12 cellular contexts compared by ENCODE assay signal in the genomic region with DNA sequence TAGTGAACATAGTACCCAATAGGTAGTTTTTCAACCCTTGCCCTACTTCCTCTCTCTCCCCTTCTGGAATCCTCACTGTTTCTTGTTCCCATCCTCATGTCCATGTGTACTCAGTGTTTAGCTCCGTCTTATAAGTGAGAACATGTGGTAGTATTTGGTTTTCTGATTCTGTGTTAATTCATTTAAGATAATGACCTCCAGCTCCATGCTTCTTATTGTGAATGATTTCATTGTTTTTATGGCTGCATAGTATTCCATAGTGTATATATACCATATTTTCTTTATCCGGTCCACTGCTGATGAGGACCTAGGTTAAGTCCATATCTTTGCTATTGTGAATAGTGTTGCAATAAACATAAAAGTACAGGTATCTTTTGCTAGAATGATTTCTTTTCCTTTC.
"Had no signal": no experiment of that assay in that cellular context is flagged by ENCODE, and none has a peak within 500 bp of the region (broad histone marks: within the 10 kb centered on the region; RNA-seq: fewer than 3 reads in every experiment).

No MANE protein-coding gene starts in this region.

- H3K9me3 Mint-ChIP-seq: activated CD4-positive, alpha-beta memory T cell treated with anti-CD3 and anti-CD28 coated beads, Interleukin-2, amount 10 ng/mL, durations not matched to agents 7 days and 5 days; naive thymus-derived CD4-positive, alpha-beta T cell had no signal

- DNase-seq: activated CD4-positive, alpha-beta memory T cell treated with anti-CD3 and anti-CD28 coated beads, Interleukin-2, amount 10 ng/mL, durations not matched to agents 7 days and 5 days; activated CD4-positive, alpha-beta T cell treated with anti-CD3 and anti-CD28 coated beads for 1 hour; activated gamma-delta T cell treated with Interleukin-2 at 50 U/mL for 16 hours; left colon; naive thymus-derived CD4-positive, alpha-beta T cell; spleen; stimulated activated CD4-positive, alpha-beta T cell treated with anti-CD3 and anti-CD28 coated beads, Interleukin-1b, Interleukin-23, amount 100 ng/mL, for 48 hours; stimulated activated naive CD4-positive, alpha-beta T cell treated with Interleukin-2 at 50 U/mL for 16 hours; testis had no signal

- H3K27me3 Mint-ChIP-seq: activated CD4-positive, alpha-beta memory T cell treated with anti-CD3 and anti-CD28 coated beads, Interleukin-2, amount 10 ng/mL, durations not matched to agents 7 days and 5 days; naive thymus-derived CD4-positive, alpha-beta T cell had no signal

- H3K27ac Mint-ChIP-seq: activated CD4-positive, alpha-beta memory T cell treated with anti-CD3 and anti-CD28 coated beads, Interleukin-2, amount 10 ng/mL, durations not matched to agents 7 days and 5 days had no signal

- ATAC-seq: left colon; naive thymus-derived CD4-positive, alpha-beta T cell; sciatic nerve had no signal

- H3K4me3 Mint-ChIP-seq: activated CD4-positive, alpha-beta memory T cell treated with anti-CD3 and anti-CD28 coated beads, Interleukin-2, amount 10 ng/mL, durations not matched to agents 7 days and 5 days had no signal

- FAIRE-seq: astrocyte, endometrium had no signal
